ENCODE assay signal across 7 cellular contexts in genomic region chr11:68839953-68840641, GRCh38. TPM values are rescaled to one million over a fixed set of nuclear protein-coding genes. Genes with fewer than 3 reads are reported as not detected.
DNase-seq lines count a peak whose midpoint lies in the region; ATAC-seq and TF ChIP-seq lines count a peak whose summit lies in the region.

No MANE protein-coding gene starts in this region.

- H3K9me3 Mint-ChIP-seq in activated B cell treated with CpG ODN at 0.5 μM for 24 hours: no peaks in the 10 kb centered on the region

- POLR2A ChIA-PET in activated B cell treated with CpG ODN at 0.5 μM for 24 hours (lab: Charles Lee): interaction anchor here (0.7 to 1.4 kb wide), 5 partner anchors 12 to 88 kb away, joined by 3 to 7 read pairs (median 4); partner anchors contain the start of genes IGHMBP2, MRPL21 and TESMIN

- H3K36me3 Mint-ChIP-seq in activated B cell treated with CpG ODN at 0.5 μM for 24 hours (ENCODE audit: low read depth): peaks cover 5% of the 10 kb centered on the region

- no peak for ATAC-seq in activated B cell treated with CpG ODN at 0.5 μM for 24 hours (ENCODE audit: low read depth)
- no peak for ATAC-seq in HG02938 (IDR thresholded peaks at IDR 0.05; ENCODE audit: unreplicated experiment)

- H3K27me3 Mint-ChIP-seq in activated B cell treated with CpG ODN at 0.5 μM for 24 hours: no peaks in the 10 kb centered on the region

- intact Hi-C loops in activated B cell treated with CpG ODN at 0.5 μM for 24 hours (cut with micrococcal nuclease): loop anchor here (1.0 to 10.0 kb wide), 9 partner anchors 12 to 835 kb away; partner anchors contain the start of genes CCND1, LTO1 and PPP6R3

- peak overlapping the region; percentile 85 for H3K4me3 Mint-ChIP-seq in activated B cell treated with CpG ODN at 0.5 μM for 24 hours

- CTCF ChIA-PET in activated B cell treated with CpG ODN at 0.5 μM for 24 hours (lab: Charles Lee): no interaction called here

- DNase-seq in GM12865 (ENCODE audit: low read depth) (peak; percentile 74), activated B cell treated with CpG ODN at 0.5 μM for 24 hours (peak; percentile 20), fibroblast of the aortic adventitia (ENCODE audit: low read depth) (peak; percentile 42), pons (ENCODE audit: low spot score) (peak; percentile 25), AG08396 (ENCODE audit: low spot score) (no peak)
- DNase-seq in Jurkat, Clone E6-1 (ENCODE audit: low read depth, low spot score): peak; percentile 57

- H3K27ac Mint-ChIP-seq in activated B cell treated with CpG ODN at 0.5 μM for 24 hours: peak overlapping the region; percentile 91

- TF ChIP-seq CTCF in GM12865 (IDR thresholded peaks at IDR 0.05; ENCODE audit: insufficient read depth, low read depth, low read length, missing control alignments) (no peak), activated B cell treated with CpG ODN at 0.5 μM for 24 hours (IDR thresholded peaks at IDR 0.05) (no peak), fibroblast of the aortic adventitia (IDR thresholded peaks at IDR 0.05; ENCODE audit: insufficient read depth, low read length) (no peak)

- H3K4me1 Mint-ChIP-seq in activated B cell treated with CpG ODN at 0.5 μM for 24 hours: peaks cover 54% of the 10 kb centered on the region

- H3K4me3 ChIP-seq in GM12865 (ENCODE audit: low read depth, low read length): peak overlapping the region; percentile 62
- peak overlapping the region; percentile 85 for H3K4me3 ChIP-seq in Jurkat, Clone E6-1 (ENCODE audit: low read length)
- peak overlapping the region; percentile 83 for H3K4me3 ChIP-seq in fibroblast of the aortic adventitia (ENCODE audit: low read depth, low read length)

RNA-seq across cellular contexts. Expression of gene CPT1A, which starts 1.6 kb away (rescaled TPM):
- 34.5 TPM for polyA plus RNA-seq in Jurkat, Clone E6-1 (2012; ENCODE audit: insufficient read depth, insufficient read length)
- total RNA-seq in activated B cell treated with CpG ODN at 0.5 μM for 24 hours (16.7 and 17.2 TPM in 2 replicates), fibroblast of the aortic adventitia (ENCODE audit: low replicate concordance) (16.6 and 45.6 TPM in 2 replicates)
